ENCODE assay signal across 33 cellular contexts in the genomic region with DNA sequence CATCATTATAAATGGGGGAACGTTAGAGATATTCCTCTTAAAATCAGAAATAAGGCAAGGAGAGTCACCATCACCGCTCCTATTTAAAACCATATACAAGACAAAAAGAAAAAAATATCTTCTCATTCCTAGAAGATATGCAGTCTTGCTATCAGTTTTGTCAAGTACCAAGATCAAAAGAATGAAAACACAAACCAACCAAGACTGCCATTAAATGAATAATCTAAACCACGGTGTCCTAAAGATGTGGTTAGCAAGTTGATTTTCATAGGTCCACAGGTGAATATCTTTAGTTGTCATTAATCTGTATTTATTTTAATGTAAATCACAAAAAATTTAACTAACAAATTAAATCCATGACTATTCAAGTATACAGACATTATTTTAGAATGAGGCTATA.
"Had no signal": no experiment of that assay in that cellular context is flagged by ENCODE, and none has a peak within 500 bp of the region (broad histone marks: within the 10 kb centered on the region; RNA-seq: fewer than 3 reads in every experiment).

No MANE protein-coding gene starts in this region.

- H3K9me3 Mint-ChIP-seq: activated B cell treated with CpG ODN at 0.5 μM for 24 hours; activated CD8-positive, alpha-beta T cell treated with anti-CD3 and anti-CD28 coated beads for 36 hours; activated T-helper 1 cell treated with anti-CD3 and anti-CD28 coated beads, Interleukin-12 subunit alpha, Interleukin-12 subunit beta, Interleukin-2, Interleukin-4 antibody, amounts not matched to agents 30 ng/mL and 10 ng/mL and 1 ng/mL, durations not matched to agents 14 hours and 24 hours and 36 hours; activated T-helper 17 cell treated with anti-CD3 and anti-CD28 coated beads, Interleukin-2, amount 50 U/mL, for 72 hours; T-helper 2 cell treated with Interferon-gamma antibody and Interleukin-4, amounts not matched to agents 5 μg/mL and 100 μg/mL, for 36 hours had no signal

- H3K4me3 Mint-ChIP-seq: activated B cell treated with CpG ODN at 0.5 μM for 24 hours; activated CD4-positive, alpha-beta memory T cell treated with anti-CD3 and anti-CD28 coated beads for 36 hours; activated CD4-positive, alpha-beta T cell treated with anti-CD3 and anti-CD28 coated beads for 36 hours; activated CD4-positive, alpha-beta T cell treated with anti-CD3 and anti-CD28 coated beads, Interleukin-2, amount 10 ng/mL, durations not matched to agents 7 days and 5 days; activated CD8-positive, alpha-beta T cell treated with anti-CD3 and anti-CD28 coated beads for 36 hours; activated naive CD4-positive, alpha-beta T cell treated with anti-CD3 and anti-CD28 coated beads for 36 hours; activated naive CD8-positive, alpha-beta T cell treated with anti-CD3 and anti-CD28 coated beads for 36 hours; activated T-cell treated with anti-CD3 and anti-CD28 coated beads, Interleukin-2, amount 50 U/mL, for 4 hours; activated T-cell treated with anti-CD3 and anti-CD28 coated beads, Interleukin-2, amount 50 U/mL, for 72 hours; activated T-helper 1 cell treated with anti-CD3 and anti-CD28 coated beads, Interleukin-12 subunit alpha, Interleukin-12 subunit beta, Interleukin-2, Interleukin-4 antibody, amounts not matched to agents 30 ng/mL and 10 ng/mL and 1 ng/mL, durations not matched to agents 14 hours and 24 hours and 36 hours; activated T-helper 17 cell treated with anti-CD3 and anti-CD28 coated beads, Interleukin-2, amount 50 U/mL, for 72 hours; T-cell; T-helper 2 cell treated with Interferon-gamma antibody and Interleukin-4, amounts not matched to agents 5 μg/mL and 100 μg/mL, for 36 hours had no signal

- H3K9me3 ChIP-seq: adrenal gland, body of pancreas, breast epithelium had no signal

- H3K27ac Mint-ChIP-seq: activated B cell treated with CpG ODN at 0.5 μM for 24 hours; activated CD4-positive, alpha-beta memory T cell treated with anti-CD3 and anti-CD28 coated beads for 36 hours; activated CD4-positive, alpha-beta T cell treated with anti-CD3 and anti-CD28 coated beads for 36 hours; activated CD4-positive, alpha-beta T cell treated with anti-CD3 and anti-CD28 coated beads, Interleukin-2, amount 10 ng/mL, durations not matched to agents 7 days and 5 days; activated CD8-positive, alpha-beta T cell treated with anti-CD3 and anti-CD28 coated beads for 36 hours; activated naive CD4-positive, alpha-beta T cell treated with anti-CD3 and anti-CD28 coated beads for 36 hours; activated naive CD8-positive, alpha-beta T cell treated with anti-CD3 and anti-CD28 coated beads for 36 hours; activated T-cell treated with anti-CD3 and anti-CD28 coated beads, Interleukin-2, amount 50 U/mL, for 72 hours; activated T-helper 1 cell treated with anti-CD3 and anti-CD28 coated beads, Interleukin-12 subunit alpha, Interleukin-12 subunit beta, Interleukin-2, Interleukin-4 antibody, amounts not matched to agents 30 ng/mL and 10 ng/mL and 1 ng/mL, durations not matched to agents 14 hours and 24 hours and 36 hours; activated T-helper 17 cell treated with anti-CD3 and anti-CD28 coated beads, Interleukin-2, amount 50 U/mL, for 72 hours; T-cell; T-helper 2 cell treated with Interferon-gamma antibody and Interleukin-4, amounts not matched to agents 5 μg/mL and 100 μg/mL, for 36 hours had no signal

- FAIRE-seq: astrocyte, TTC549 had no signal

- H3K4me3 ChIP-seq: adrenal gland, body of pancreas, breast epithelium had no signal

- DNase-seq: activated B cell treated with CpG ODN at 0.5 μM for 24 hours; activated CD4-positive, alpha-beta memory T cell treated with anti-CD3 and anti-CD28 coated beads for 36 hours; activated CD4-positive, alpha-beta T cell treated with anti-CD3 and anti-CD28 coated beads for 36 hours; activated CD4-positive, alpha-beta T cell treated with anti-CD3 and anti-CD28 coated beads for 48 hours; activated CD4-positive, alpha-beta T cell treated with anti-CD3 and anti-CD28 coated beads, Interleukin-2, amount 10 ng/mL, durations not matched to agents 7 days and 5 days; activated CD4-positive, CD25-positive, alpha-beta regulatory T cell treated with anti-CD3 and anti-CD28 coated beads, Interleukin-2, amount 50 U/mL, for 72 hours; activated CD8-positive, alpha-beta memory T cell treated with anti-CD3 and anti-CD28 coated beads, Interleukin-2, amount 50 U/mL, for 4 hours; activated CD8-positive, alpha-beta T cell treated with anti-CD3 and anti-CD28 coated beads for 36 hours; activated effector memory CD4-positive, alpha-beta T cell treated with anti-CD3 and anti-CD28 coated beads, Interleukin-2, amount 50 U/mL, for 16 hours; activated gamma-delta T cell treated with Interleukin-2 at 50 U/mL for 16 hours; activated naive CD4-positive, alpha-beta T cell; activated naive CD4-positive, alpha-beta T cell treated with anti-CD3 and anti-CD28 coated beads for 36 hours; activated naive CD4-positive, alpha-beta T cell treated with anti-CD3 and anti-CD28 coated beads, Interleukin-2, amount 50 U/mL, for 16 hours; activated naive CD8-positive, alpha-beta T cell treated with anti-CD3 and anti-CD28 coated beads for 36 hours; activated T-cell treated with anti-CD3 and anti-CD28 coated beads for 4 hours; activated T-cell treated with anti-CD3 and anti-CD28 coated beads, Interleukin-2, amount 50 U/mL, for 1 hour; activated T-cell treated with anti-CD3 and anti-CD28 coated beads, Interleukin-2, amount 50 U/mL, for 4 hours; activated T-cell treated with anti-CD3 and anti-CD28 coated beads, Interleukin-2, amount 50 U/mL, for 72 hours; adrenal gland; amniotic stem cell; aorta; body of pancreas; brain microvascular endothelial cell; central memory CD4-positive, alpha-beta T cell; T-cell; T-helper 9 cell had no signal

- H3K27ac ChIP-seq: adrenal gland, body of pancreas, brain microvascular endothelial cell, breast epithelium, VCaP had no signal

- H3K4me1 ChIP-seq: breast epithelium had no signal

- H3K27me3 ChIP-seq: adrenal gland, body of pancreas, brain microvascular endothelial cell, breast epithelium had no signal

- H3K36me3 ChIP-seq: adrenal gland, brain microvascular endothelial cell, breast epithelium had no signal

- H3K27me3 Mint-ChIP-seq: activated B cell treated with CpG ODN at 0.5 μM for 24 hours; activated CD4-positive, alpha-beta memory T cell treated with anti-CD3 and anti-CD28 coated beads for 36 hours; activated CD4-positive, alpha-beta T cell treated with anti-CD3 and anti-CD28 coated beads for 36 hours; activated CD4-positive, alpha-beta T cell treated with anti-CD3 and anti-CD28 coated beads, Interleukin-2, amount 10 ng/mL, durations not matched to agents 7 days and 5 days; activated CD8-positive, alpha-beta T cell treated with anti-CD3 and anti-CD28 coated beads for 36 hours; activated naive CD8-positive, alpha-beta T cell treated with anti-CD3 and anti-CD28 coated beads for 36 hours; activated T-helper 17 cell treated with anti-CD3 and anti-CD28 coated beads, Interleukin-2, amount 50 U/mL, for 72 hours; T-cell had no signal

- ATAC-seq: activated CD4-positive, alpha-beta T cell treated with anti-CD3 and anti-CD28 coated beads for 36 hours; activated CD8-positive, alpha-beta T cell treated with anti-CD3 and anti-CD28 coated beads for 36 hours; activated T-cell treated with anti-CD3 and anti-CD28 coated beads, Interleukin-2, amount 50 U/mL, for 4 hours; activated T-cell treated with anti-CD3 and anti-CD28 coated beads, Interleukin-2, amount 50 U/mL, for 72 hours; activated T-helper 17 cell treated with anti-CD3 and anti-CD28 coated beads, Interleukin-2, amount 50 U/mL, for 72 hours; body of pancreas; T-cell had no signal
